In the genomic region with DNA sequence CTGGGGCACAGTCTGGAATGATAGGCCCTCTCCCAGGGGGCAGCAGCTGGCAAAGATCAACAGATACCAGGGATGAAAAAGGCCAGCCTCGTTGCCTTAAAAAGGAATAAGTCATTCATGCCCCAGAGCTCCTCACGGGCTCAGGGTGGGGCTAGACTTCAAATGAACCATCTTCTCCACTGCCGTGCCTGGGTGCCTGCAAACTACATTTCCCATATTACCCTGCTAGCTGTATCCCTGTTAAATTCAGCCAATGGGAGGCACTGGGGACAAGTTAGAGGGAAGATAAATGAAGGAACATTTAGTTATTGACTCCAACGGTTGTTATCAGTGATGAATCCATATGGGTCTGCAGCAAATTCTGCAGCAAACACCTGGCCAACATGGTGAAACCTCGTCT, we compare ENCODE assay signal across 8 cellular contexts.
"Had no signal": no experiment of that assay in that cellular context is flagged by ENCODE, and none has a peak within 500 bp of the region (broad histone marks: within the 10 kb centered on the region; RNA-seq: fewer than 3 reads in every experiment).

No MANE protein-coding gene starts in this region.

- H3K4me3 ChIP-seq: GM23248, HAP-1 had no signal

- H3K4me1 Mint-ChIP-seq: IgD-negative memory B cell had no signal

- H2AFZ ChIP-seq: GM23248 had no signal

- H3K27ac Mint-ChIP-seq: HFFc6, IgD-negative memory B cell had no signal

- H3K4me1 ChIP-seq: HAP-1 had no signal

- H3K4me3 Mint-ChIP-seq: HFFc6, IgD-negative memory B cell had no signal

- DNase-seq: GM23248, HFFc6, KG1 had no signal

- H3K36me3 ChIP-seq: HAP-1 had no signal

- H3K27ac ChIP-seq: GM23248, HL-60 had no signal

- ATAC-seq: HCT116, HepG2 had no signal
